17 cellular contexts compared by ENCODE assay signal in genomic region chr2:183926433-183926832, GRCh38.
A peak's percentile ranks its signal among the peaks of the same experiment; 100 is the strongest.
DNase-seq lines count a peak whose midpoint lies in the region; ATAC-seq and TF ChIP-seq lines count a peak whose summit lies in the region.
"Had no signal": no experiment of that assay in that cellular context is flagged by ENCODE, and none has a peak within 500 bp of the region (broad histone marks: within the 10 kb centered on the region; RNA-seq: fewer than 3 reads in every experiment).

No MANE protein-coding gene starts in this region.

- H3K4me3 ChIP-seq in left ventricle myocardium inferior (no peak overlapping the region), testis (no peak overlapping the region), psoas muscle (no peak overlapping the region)
- H3K4me3 ChIP-seq: BLaER1, GM23338 had no signal

- H3K27me3 ChIP-seq in left ventricle myocardium inferior (ENCODE audit: low read depth), result no peaks in the 10 kb centered on the region
- H3K27me3 ChIP-seq in testis, result no peaks in the 10 kb centered on the region
- H3K27me3 ChIP-seq in psoas muscle (ENCODE audit: insufficient read depth in 3 of 3, low read length in 2 of 3), result no peaks in the 10 kb centered on the region
- H3K27me3 ChIP-seq: BLaER1 had no signal

- H3K27ac ChIP-seq in left ventricle myocardium inferior (replicated peaks) (no peak overlapping the region), testis (peak overlapping the region; percentile 75 to 77), psoas muscle (no peak overlapping the region)
- H3K27ac ChIP-seq: BLaER1 had no signal

- TF ChIP-seq CTCF in left ventricle myocardium inferior (IDR thresholded peaks at IDR 0.05; ENCODE audit: borderline replicate concordance) (no peak), testis (IDR thresholded peaks at IDR 0.05) (no peak), psoas muscle (IDR thresholded peaks at IDR 0.05) (no peak)

- no peaks in the 10 kb centered on the region for H3K36me3 Mint-ChIP-seq in T-helper 17 cell (ENCODE audit: low read depth)
- H3K36me3 Mint-ChIP-seq: CD4-positive, CD25-positive, alpha-beta regulatory T cell; CD8-positive, alpha-beta T cell had no signal

- intact Hi-C loops in left ventricle myocardium superior (cut with micrococcal nuclease) (no loop called here), left ventricle myocardium inferior (cut with micrococcal nuclease) (no loop called here), testis (cut with DNase I; ENCODE audit: low total_unique reads) (no loop called here), psoas muscle (cut with DNase I) (no loop called here)

- peaks cover 6% of the 10 kb centered on the region for H3K4me1 ChIP-seq in left ventricle myocardium inferior
- peaks cover 19% of the 10 kb centered on the region for H3K4me1 ChIP-seq in testis
- H3K4me1 ChIP-seq in psoas muscle, result no peaks in the 10 kb centered on the region
- H3K4me1 ChIP-seq: BLaER1 had no signal

- no peaks in the 10 kb centered on the region for H3K27me3 Mint-ChIP-seq in T-helper 17 cell
- H3K27me3 Mint-ChIP-seq: B cell; CD4-positive, CD25-positive, alpha-beta regulatory T cell had no signal

- whole genome bisulfite sequencing in testis, 2 donors, result 50 to 60% methylated on average over 1 of the region's 1 CpG
- WGBS in psoas muscle, 3 donors, result 32 to 56% (median 42%) methylated on average over 1 of the region's 1 CpG

- H3K36me3 ChIP-seq in left ventricle myocardium inferior, result no peaks in the 10 kb centered on the region
- no peaks in the 10 kb centered on the region for H3K36me3 ChIP-seq in testis (ENCODE audit: low read depth, missing control alignments)
- no peaks in the 10 kb centered on the region for H3K36me3 ChIP-seq in psoas muscle (ENCODE audit: insufficient read depth in 1 of 2, low read depth in 1 of 2)
- H3K36me3 ChIP-seq: BLaER1 had no signal

- H3K9me3 ChIP-seq in left ventricle myocardium inferior (replicated peaks), result peaks cover 36% of the 10 kb centered on the region
- no peaks in the 10 kb centered on the region for H3K9me3 ChIP-seq in testis
- H3K9me3 ChIP-seq in psoas muscle, result peaks cover 17% of the 10 kb centered on the region
- H3K9me3 ChIP-seq in T-helper 17 cell (ENCODE audit: control insufficient read depth, low read length, poor library complexity, severe bottlenecking), result no peaks in the 10 kb centered on the region
- H3K9me3 ChIP-seq: BLaER1 had no signal

- no peaks in the 10 kb centered on the region for H3K4me1 Mint-ChIP-seq in T-helper 17 cell
- H3K4me1 Mint-ChIP-seq: B cell; CD4-positive, CD25-positive, alpha-beta regulatory T cell; GM23338; H9 had no signal

- DNase-seq in NCI-H2171 treated with DMSO at 0.1 percent for 48 hours (lab: John Stamatoyannopoulos, UW), result peak; percentile 54
- DNase-seq in NCI-H2171 (lab: John Stamatoyannopoulos, UW), result no peak
- no peak for DNase-seq in left ventricle myocardium superior
- no peak for DNase-seq in left ventricle myocardium inferior
- DNase-seq in SK-N-DZ (ENCODE audit: low spot score), result peak; percentile 22
- DNase-seq in testis, result no peak
- DNase-seq in psoas muscle, result no peak
- DNase-seq in T-helper 17 cell, result no peak
- DNase-seq: CD4-positive, CD25-positive, alpha-beta regulatory T cell; CD8-positive, alpha-beta T cell; DMS153; DND-41; H9 had no signal

- no peak overlapping the region for H3K4me3 Mint-ChIP-seq in T-helper 17 cell
- H3K4me3 Mint-ChIP-seq: B cell; CD4-positive, CD25-positive, alpha-beta regulatory T cell; CD8-positive, alpha-beta T cell; GM23338; H9 had no signal

- ATAC-seq in left ventricle myocardium superior (peak; percentile 38), psoas muscle (no peak), T-helper 17 cell (no peak)
- ATAC-seq: CD8-positive, alpha-beta T cell; GM23338; HCT116 had no signal

- no peak overlapping the region for H3K27ac Mint-ChIP-seq in T-helper 17 cell
- H3K27ac Mint-ChIP-seq: B cell; CD4-positive, CD25-positive, alpha-beta regulatory T cell; CD8-positive, alpha-beta T cell; GM23338; H9 had no signal

- TF ChIP-seq POLR2A in testis (IDR thresholded peaks at IDR 0.05), result no peak

Comparison
In these comparisons a context has a peak if more than half of its experiments do, and no peak if none do; other contexts are left out.
1. DNase-seq: peak in NCI-H2171 treated with DMSO at 0.1 percent for 48 hours (single experiment) and SK-N-DZ (single experiment); none in NCI-H2171 (single experiment), left ventricle myocardium superior (single experiment), left ventricle myocardium inferior (single experiment), testis (single experiment), psoas muscle (0 of 2) and T-helper 17 cell (0 of 3).
2. H3K27ac ChIP-seq: peak in testis (2 of 2); none in left ventricle myocardium inferior (single experiment) and psoas muscle (single experiment).